In genomic region chr3:105353485-105354161, GRCh38 we compare ENCODE assay signal across 8 cellular contexts. TPM values are rescaled to one million over a fixed set of nuclear protein-coding genes. Genes with fewer than 3 reads are reported as not detected.
A peak's percentile ranks its signal among the peaks of the same experiment; 100 is the strongest.
DNase-seq lines count a peak whose midpoint lies in the region; ATAC-seq and TF ChIP-seq lines count a peak whose summit lies in the region.

No MANE protein-coding gene starts in this region.

- peaks cover 6% of the 10 kb centered on the region for H3K4me1 ChIP-seq in mesendoderm (ENCODE audit: control insufficient read depth, low read depth, low read length)

- no peak overlapping the region for H2BK15ac ChIP-seq in mesendoderm (replicated peaks; ENCODE audit: low read depth)

- DNase-seq in DMS53 (lab: John Stamatoyannopoulos, UW) (peak; percentile 58), cardiac fibroblast (ENCODE audit: low read depth in 2 of 2) (peak; percentile 58 to 66), mesendoderm (peak; percentile 55), amniotic stem cell (lab: John Stamatoyannopoulos, UW) (no peak), NCI-H128 (lab: John Stamatoyannopoulos, UW; ENCODE audit: unreplicated experiment) (no peak), SW480 (ENCODE audit: low spot score) (no peak)

- H3K9ac ChIP-seq in mesendoderm (ENCODE audit: low read length): no peak overlapping the region

- H3K56ac ChIP-seq in mesendoderm (ENCODE audit: low read length): peak overlapping the region; percentile 52

- no peaks in the 10 kb centered on the region for H3K36me3 ChIP-seq in mesendoderm (ENCODE audit: control insufficient read depth, insufficient read depth, low read length)

- no peak overlapping the region for H4K8ac ChIP-seq in mesendoderm (ENCODE audit: low read depth, low read length)

- no peak overlapping the region for H3K4me2 ChIP-seq in mesendoderm (ENCODE audit: low read length)

- H2BK5ac ChIP-seq in mesendoderm (ENCODE audit: low read length): no peak overlapping the region

- H3K79me2 ChIP-seq in mesendoderm (ENCODE audit: control insufficient read depth, insufficient read depth, low read length): no peaks in the 10 kb centered on the region

- no peaks in the 10 kb centered on the region for H3K79me1 ChIP-seq in mesendoderm (ENCODE audit: low read length)

- no peaks in the 10 kb centered on the region for H3K27me3 ChIP-seq in mesendoderm (ENCODE audit: insufficient read depth, low read length, poor library complexity)

- H2BK120ac ChIP-seq in mesendoderm (ENCODE audit: low read depth, low read length): no peak overlapping the region

- ATAC-seq in HG02938 (IDR thresholded peaks at IDR 0.05; ENCODE audit: unreplicated experiment) (peak; percentile 43), HG03196 (IDR thresholded peaks at IDR 0.05; ENCODE audit: unreplicated experiment) (no peak)

- no peak overlapping the region for H4K5ac ChIP-seq in mesendoderm (ENCODE audit: low read length)

- H3K4ac ChIP-seq in mesendoderm (ENCODE audit: low read depth, low read length): no peak overlapping the region

- H3K23ac ChIP-seq in mesendoderm (ENCODE audit: low read length): no peak overlapping the region

- no peak overlapping the region for H2AK5ac ChIP-seq in mesendoderm (ENCODE audit: low read length)

- peak overlapping the region; percentile 16 for H3K18ac ChIP-seq in mesendoderm (ENCODE audit: low read length)

- no CpG with 5 or more reads among the region's 37 CpGs for WGBS in mesendoderm (ENCODE audit: extremely low coverage, insufficient coverage, low lambda C conversion rate)

- peak overlapping the region; percentile 45 for H3K27ac ChIP-seq in mesendoderm (ENCODE audit: low read depth, low read length)

- H3K4me3 ChIP-seq in cardiac fibroblast (replicated peaks in 1 of 2; ENCODE audit: low read depth in 2 of 2, low read length in 2 of 2) (peak overlapping the region; percentile 13 to 38), mesendoderm (ENCODE audit: low read length) (peak overlapping the region; percentile 20)

- TF ChIP-seq CTCF in cardiac fibroblast (IDR thresholded peaks at IDR 0.05; ENCODE audit: low read depth, low read length): no peak

RNA-seq across cellular contexts. Expression of gene ALCAM, which starts 13.1 kb away (rescaled TPM):
- polyA plus RNA-seq in mesendoderm (2013, experiment 1 of 2): 9.0 TPM
- 9.3 TPM for polyA plus RNA-seq in mesendoderm (2013, experiment 2 of 2)

Comparison
In these comparisons a context has a peak if more than half of its experiments do, and no peak if none do; other contexts are left out.
1. DNase-seq: peak in DMS53 (single experiment), cardiac fibroblast (2 of 2) and mesendoderm (single experiment); none in amniotic stem cell (single experiment), NCI-H128 (single experiment) and SW480 (single experiment).